In genomic region chr3:142724682-142725351, GRCh38 we compare ENCODE assay signal across 8 cellular contexts. TPM values are rescaled to one million over a fixed set of nuclear protein-coding genes. Genes with fewer than 3 reads are reported as not detected.
DNase-seq lines count a peak whose midpoint lies in the region; ATAC-seq and TF ChIP-seq lines count a peak whose summit lies in the region.

No MANE protein-coding gene starts in this region.

- in situ Hi-C loops in T47D (cut with HindIII; ENCODE audit: low pct_unique_long_range_greater_than_20kb, low sequenced_read_pairs): no loop called here

- H3K4me3 ChIP-seq in AG04449 (ENCODE audit: low read depth, low read length) (peak overlapping the region; percentile 90), iPS-18c (ENCODE audit: insufficient read depth, low read depth, low read length) (peak overlapping the region; percentile 100)

- TF ChIP-seq CTCF in AG04449 (IDR thresholded peaks at IDR 0.05; ENCODE audit: insufficient read depth, low read length, missing control alignments): no peak

- ATAC-seq in GM18870 (IDR thresholded peaks at IDR 0.05; ENCODE audit: unreplicated experiment) (peak; percentile 21), HG03354 (IDR thresholded peaks at IDR 0.05; ENCODE audit: poor library complexity, severe bottlenecking, unreplicated experiment) (peak; percentile 25), sciatic nerve (peak; percentile 77)
- ATAC-seq in activated CD4-positive, CD25-positive, alpha-beta regulatory T cell treated with anti-CD3 and anti-CD28 coated beads, Interleukin-2, amount 50 U/mL, for 24 hours: no peak

- POLR2A ChIA-PET in AG04449 (lab: Yijun Ruan, JAX): interaction anchor here (1.5 kb wide), 1 partner anchor 146 kb away, joined by 4 read pairs; the partner anchor contains the start of gene ATR

- H3K9me3 ChIP-seq in iPS-18c (ENCODE audit: control insufficient read depth, insufficient read depth, low read length): no peaks in the 10 kb centered on the region

- DNase-seq in AG04449 (ENCODE audit: low read depth, low spot score) (no peak), RPMI7951 (ENCODE audit: low read depth) (peak; percentile 59), T47D (ENCODE audit: low read depth in 1 of 2, low spot score in 1 of 2) (peak; percentile 25 to 52), sciatic nerve (ENCODE audit: low spot score) (peak; percentile 62)

- CTCF ChIA-PET in AG04449 (lab: Yijun Ruan, JAX): interaction anchor here (1.2 to 1.3 kb wide), 2 partner anchors 9 to 104 kb away, joined by 3 to 4 read pairs; no protein-coding TSS in a partner anchor

- intact Hi-C loops in sciatic nerve (cut with DNase I): no loop called here

RNA-seq across cellular contexts. Expression of gene TRPC1, which starts 1.0 kb away (rescaled TPM):
- 19.8 and 29.5 TPM in 2 replicates for total RNA-seq in RPMI7951 (2014; rRNA removed; shearing (Covaris generic))
- 30.4 TPM for total RNA-seq in sciatic nerve

Comparison
In these comparisons a context has a peak if more than half of its experiments do, and no peak if none do; other contexts are left out.
1. ATAC-seq: peak in GM18870 (single experiment), HG03354 (single experiment) and sciatic nerve (single experiment); none in activated CD4-positive, CD25-positive, alpha-beta regulatory T cell treated with anti-CD3 and anti-CD28 coated beads, Interleukin-2, amount 50 U/mL, for 24 hours (0 of 2).